8 cellular contexts compared by ENCODE assay signal in genomic region chr2:197453123-197453913, GRCh38. TPM values are rescaled to one million over a fixed set of nuclear protein-coding genes. Genes with fewer than 3 reads are reported as not detected.
DNase-seq lines count a peak whose midpoint lies in the region; ATAC-seq and TF ChIP-seq lines count a peak whose summit lies in the region.

Gene COQ10B (plus strand): TSS chr2:197453552. CDS start chr2:197453561, 9 bp downstream.

- TF ChIP-seq POLR2A in GM10847 (IDR thresholded peaks at IDR 0.05; ENCODE audit: extremely low read depth, insufficient read length) (peak; percentile 28), testis (IDR thresholded peaks at IDR 0.05) (peak; percentile 87)

- peak; percentile 96 for DNase-seq in NCI-H1105 (lab: John Stamatoyannopoulos, UW)
- DNase-seq in SKM-1 treated with dmso at 0.1 percent for 144 hours (lab: John Stamatoyannopoulos, UW; ENCODE audit: unreplicated experiment), result peak; percentile 99
- peak; percentile 100 for DNase-seq in glomerular visceral epithelial cell (ENCODE audit: extremely low spot score)
- peak; percentile 92 for DNase-seq in omental fat pad (ENCODE audit: low spot score)
- peak; percentile 100 for DNase-seq in testis

- peak within 1 kb of the TSS; percentile 99 to 100 for H3K27ac ChIP-seq in testis

- intact Hi-C loops in testis (cut with DNase I; ENCODE audit: low total_unique reads), result no loop called here

- H3K27me3 ChIP-seq in testis, result no peaks in the 10 kb centered on the region

- TF ChIP-seq CTCF in omental fat pad (IDR thresholded peaks at IDR 0.05) (no peak), testis (IDR thresholded peaks at IDR 0.05) (peak in 1 of 3 experiments; percentile 6)

- ATAC-seq in HG02623 (IDR thresholded peaks at IDR 0.05; ENCODE audit: unreplicated experiment) (peak; percentile 96), omental fat pad (ENCODE audit: low FRiP score) (peak; percentile 99)

- WGBS in testis, 2 donors, result 0 to 1% methylated on average over 25 to 70 of the region's 70 CpGs

- H3K4me1 ChIP-seq in testis, result peaks cover 11% of the 10 kb centered on the region

- H3K9me3 Mint-ChIP-seq in activated naive CD8-positive, alpha-beta T cell (ENCODE audit: low read depth), result no peaks in the 10 kb centered on the region

- H3K27ac Mint-ChIP-seq in activated naive CD8-positive, alpha-beta T cell, result peak within 1 kb of the TSS; percentile 100

- peaks cover 3% of the 10 kb centered on the region for H3K36me3 Mint-ChIP-seq in activated naive CD8-positive, alpha-beta T cell

- peak within 1 kb of the TSS; percentile 92 to 97 for H3K4me3 ChIP-seq in testis

- H3K36me3 ChIP-seq in testis (ENCODE audit: low read depth, missing control alignments), result no peaks in the 10 kb centered on the region

- H3K9me3 ChIP-seq in testis, result no peaks in the 10 kb centered on the region

- H3K27me3 Mint-ChIP-seq in activated naive CD8-positive, alpha-beta T cell, result no peaks in the 10 kb centered on the region

- peak within 1 kb of the TSS; percentile 98 for H3K4me3 Mint-ChIP-seq in activated naive CD8-positive, alpha-beta T cell

- peaks cover 45% of the 10 kb centered on the region for H3K4me1 Mint-ChIP-seq in activated naive CD8-positive, alpha-beta T cell (ENCODE audit: low read depth)

RNA-seq across cellular contexts. Expression of gene COQ10B, which starts in this region (rescaled TPM):
- total RNA-seq in omental fat pad, result 10 to 100 TPM; 27.0 to 47.7 (median 37.0) TPM
- total RNA-seq in testis, result 10 to 100 TPM; 16.4 to 17.9 TPM
- polyA plus RNA-seq in testis (ENCODE audit: insufficient read depth, low read depth, low replicate concordance), result 18.0 TPM

Comparison
In these comparisons a context has a peak if more than half of its experiments do, and no peak if none do; other contexts are left out.
1. Peak in every context shown above with its lines: DNase-seq, ATAC-seq, H3K4me3 ChIP-seq and H3K27ac ChIP-seq.